15 cellular contexts compared by ENCODE assay signal in genomic region chr11:71425851-71426250, GRCh38. TPM values are rescaled to one million over a fixed set of nuclear protein-coding genes. Genes with fewer than 3 reads are reported as not detected.
DNase-seq lines count a peak whose midpoint lies in the region; ATAC-seq and TF ChIP-seq lines count a peak whose summit lies in the region.
"Had no signal": no experiment of that assay in that cellular context is flagged by ENCODE, and none has a peak within 500 bp of the region (broad histone marks: within the 10 kb centered on the region; RNA-seq: fewer than 3 reads in every experiment).

No MANE protein-coding gene starts in this region.

- peak; percentile 13 for DNase-seq in activated CD4-positive, alpha-beta T cell treated with anti-CD3 and anti-CD28 coated beads for 48 hours
- no peak for DNase-seq in activated CD4-positive, alpha-beta T cell treated with anti-CD3 and anti-CD28 coated beads, Interleukin-2, amount 50 U/mL, for 1 hour
- no peak for DNase-seq in activated B cell treated with CpG ODN at 0.5 μM for 24 hours
- peak; percentile 28 for DNase-seq in mesenteric fat pad (ENCODE audit: low spot score)
- DNase-seq in NCI-H2029 (lab: John Stamatoyannopoulos, UW): no peak
- no peak for DNase-seq in stimulated activated CD4-positive, alpha-beta T cell treated with anti-CD3 and anti-CD28 coated beads, Interleukin-2, amount 100 ng/mL, for 24 hours
- DNase-seq in SJCRH30: no peak
- DNase-seq: activated CD8-positive, alpha-beta memory T cell treated with anti-CD3 and anti-CD28 coated beads, Interleukin-2, amount 10 ng/mL, durations not matched to agents 7 days and 5 days; activated naive CD4-positive, alpha-beta T cell treated with anti-CD3 and anti-CD28 coated beads, Interleukin-2, amount 50 U/mL, for 16 hours; Calu3; H9; left lung had no signal

- TF ChIP-seq CTCF in activated B cell treated with CpG ODN at 0.5 μM for 24 hours (IDR thresholded peaks at IDR 0.05): no peak

- H3K9me3 ChIP-seq in SJCRH30 (replicated peaks): no peaks in the 10 kb centered on the region
- H3K9me3 ChIP-seq: breast epithelium, left lung had no signal

- H3K4me1 ChIP-seq in SJCRH30: no peaks in the 10 kb centered on the region
- H3K4me1 ChIP-seq: breast epithelium, left lung had no signal

- CTCF ChIA-PET in activated B cell treated with CpG ODN at 0.5 μM for 24 hours (lab: Charles Lee): no interaction called here

- intact Hi-C loops in activated B cell treated with CpG ODN at 0.5 μM for 24 hours (cut with micrococcal nuclease): loop anchor here (10.0 kb wide), 1 partner anchor 171 kb away; the partner anchor contains the start of gene SHANK2

- peak; percentile 20; the same call in 1 of the 2 replicates for TF ChIP-seq EP300 in Ishikawa (IDR thresholded peaks at IDR 0.05; ENCODE audit: borderline replicate concordance)

- no peak overlapping the region for H3K4me3 Mint-ChIP-seq in activated B cell treated with CpG ODN at 0.5 μM for 24 hours
- H3K4me3 Mint-ChIP-seq: activated CD8-positive, alpha-beta memory T cell treated with anti-CD3 and anti-CD28 coated beads, Interleukin-2, amount 10 ng/mL, durations not matched to agents 7 days and 5 days; H9 had no signal

- H3K27me3 ChIP-seq in SJCRH30: no peaks in the 10 kb centered on the region
- H3K27me3 ChIP-seq: breast epithelium, left lung had no signal

- H3K4me1 Mint-ChIP-seq in activated B cell treated with CpG ODN at 0.5 μM for 24 hours: peaks cover 29% of the 10 kb centered on the region

- no peak overlapping the region for H3K4me3 ChIP-seq in SJCRH30
- H3K4me3 ChIP-seq: breast epithelium, left lung, smooth muscle cell had no signal

- peaks cover 2% of the 10 kb centered on the region for H3K9me3 Mint-ChIP-seq in activated B cell treated with CpG ODN at 0.5 μM for 24 hours

- H3K27ac ChIP-seq in SJCRH30: no peak overlapping the region
- H3K27ac ChIP-seq: breast epithelium, left lung had no signal

- ATAC-seq in activated B cell treated with CpG ODN at 0.5 μM for 24 hours (ENCODE audit: low read depth): peak; percentile 21
- ATAC-seq: activated CD8-positive, alpha-beta memory T cell treated with anti-CD3 and anti-CD28 coated beads, Interleukin-2, amount 10 ng/mL, durations not matched to agents 7 days and 5 days; left lung had no signal

- no peaks in the 10 kb centered on the region for H3K36me3 ChIP-seq in SJCRH30
- H3K36me3 ChIP-seq: breast epithelium, left lung had no signal

- TF ChIP-seq RAD21 in Ishikawa (IDR thresholded peaks at IDR 0.05; ENCODE audit: low read depth): no peak

- H3K27ac Mint-ChIP-seq in activated B cell treated with CpG ODN at 0.5 μM for 24 hours: no peak overlapping the region
- H3K27ac Mint-ChIP-seq: activated CD8-positive, alpha-beta memory T cell treated with anti-CD3 and anti-CD28 coated beads, Interleukin-2, amount 10 ng/mL, durations not matched to agents 7 days and 5 days; H9 had no signal

- no peaks in the 10 kb centered on the region for H3K36me3 Mint-ChIP-seq in activated B cell treated with CpG ODN at 0.5 μM for 24 hours (ENCODE audit: low read depth)
- H3K36me3 Mint-ChIP-seq: activated CD8-positive, alpha-beta memory T cell treated with anti-CD3 and anti-CD28 coated beads, Interleukin-2, amount 10 ng/mL, durations not matched to agents 7 days and 5 days had no signal

- H3K27me3 Mint-ChIP-seq in activated B cell treated with CpG ODN at 0.5 μM for 24 hours: no peaks in the 10 kb centered on the region
- H3K27me3 Mint-ChIP-seq: activated CD8-positive, alpha-beta memory T cell treated with anti-CD3 and anti-CD28 coated beads, Interleukin-2, amount 10 ng/mL, durations not matched to agents 7 days and 5 days had no signal

- POLR2A ChIA-PET in activated B cell treated with CpG ODN at 0.5 μM for 24 hours (lab: Charles Lee): interaction anchor here (0.6 to 0.8 kb wide), 2 partner anchors 26 to 27 kb away, joined by 3 read pairs; partner anchors contain the start of gene NADSYN1

TF ChIP-seq in Ishikawa, 13 proteins besides CTCF, POLR2A, EP300 and RAD21:
- TF ChIP-seq TEAD4 (IDR thresholded peaks at IDR 0.05) (no peak), ZBTB7A (IDR thresholded peaks at IDR 0.05; ENCODE audit: low read depth) (no peak), TCF12 (IDR thresholded peaks at IDR 0.05; ENCODE audit: low read depth) (peak; percentile 45; the same call in 1 of the 2 replicates)

RNA-seq across cellular contexts. Expression of gene DHCR7, which starts 22.3 kb away (rescaled TPM):
- total RNA-seq in activated B cell treated with CpG ODN at 0.5 μM for 24 hours: 35.5 and 47.2 TPM in 2 replicates
- 26.3 TPM for total RNA-seq in mesenteric fat pad
- total RNA-seq in SJCRH30 (2014; rRNA removed; shearing (Covaris generic)): 40.1 and 42.8 TPM in 2 replicates

RNA-seq across cellular contexts. Expression of gene NADSYN1, which starts 27.2 kb away (rescaled TPM):
- total RNA-seq in activated B cell treated with CpG ODN at 0.5 μM for 24 hours (127 and 146 TPM in 2 replicates), mesenteric fat pad (48.0 TPM)
- total RNA-seq in SJCRH30 (2014; rRNA removed; shearing (Covaris generic)): 17.8 and 18.0 TPM in 2 replicates

Comparison
In these comparisons a context has a peak if more than half of its experiments do, and no peak if none do; other contexts are left out.
1. DNase-seq: peak in activated CD4-positive, alpha-beta T cell treated with anti-CD3 and anti-CD28 coated beads for 48 hours (single experiment) and mesenteric fat pad (single experiment); none in activated CD4-positive, alpha-beta T cell treated with anti-CD3 and anti-CD28 coated beads, Interleukin-2, amount 50 U/mL, for 1 hour (single experiment), activated B cell treated with CpG ODN at 0.5 μM for 24 hours (single experiment), NCI-H2029 (single experiment), stimulated activated CD4-positive, alpha-beta T cell treated with anti-CD3 and anti-CD28 coated beads, Interleukin-2, amount 100 ng/mL, for 24 hours (0 of 2) and SJCRH30 (0 of 2).